In genomic region chr1:226149806-226150205, GRCh38 we compare ENCODE assay signal across 1 cellular context.
TF ChIP-seq lines count a peak whose summit lies in the region.

No MANE protein-coding gene starts in this region.

TF ChIP-seq in WTC11, 78 proteins besides CTCF, POLR2A, EP300 and RAD21 (continued from another document):
- no peak for TF ChIP-seq MAX (CRISPR knock-in tag; IDR thresholded peaks at IDR 0.05)
